In genomic region chr7:75993689-75994387, GRCh38 we compare ENCODE assay signal across 8 cellular contexts. TPM values are rescaled to one million over a fixed set of nuclear protein-coding genes. Genes with fewer than 3 reads are reported as not detected.
DNase-seq lines count a peak whose midpoint lies in the region; FAIRE-seq and TF ChIP-seq lines count a peak whose summit lies in the region.

No MANE protein-coding gene starts in this region.

- DNase-seq in DMS79 treated with DMSO at 0.1 percent for 48 hours (lab: John Stamatoyannopoulos, UW) = peak; percentile 13
- no peak for DNase-seq in DMS79 (lab: John Stamatoyannopoulos, UW)
- peak; percentile 51 to 59 for DNase-seq in HAP-1 (ENCODE audit: low spot score in 2 of 2)
- peak; percentile 58 for DNase-seq in NCI-H69 (lab: John Stamatoyannopoulos, UW)
- peak; percentile 22 for DNase-seq in astrocyte (ENCODE audit: low read depth)
- DNase-seq in left ventricle myocardium inferior = peak; percentile 78
- DNase-seq in trophoblast cell = peak; percentile 53 to 66
- DNase-seq in NCI-H2107 treated with DMSO at 0.1 percent for 48 hours (lab: John Stamatoyannopoulos, UW; ENCODE audit: unreplicated experiment) = no peak

- no peaks in the 10 kb centered on the region for H3K9me3 Mint-ChIP-seq in astrocyte (ENCODE audit: unreplicated experiment)

- peak overlapping the region; percentile 98 for H3K4me2 ChIP-seq in astrocyte (ENCODE audit: low read length)
- H3K4me2 ChIP-seq in trophoblast cell (ENCODE audit: low read length) = peak overlapping the region; percentile 99

- TF ChIP-seq CTCF in astrocyte (IDR thresholded peaks at IDR 0.05; ENCODE audit: insufficient read depth, low read depth, low read length) (no peak), left ventricle myocardium inferior (IDR thresholded peaks at IDR 0.05; ENCODE audit: borderline replicate concordance) (no peak)

- H3K18ac ChIP-seq in trophoblast cell (ENCODE audit: low read length) = peak overlapping the region; percentile 82

- peaks cover 10% of the 10 kb centered on the region for H3K79me1 ChIP-seq in trophoblast cell (ENCODE audit: low read length)

- peak overlapping the region; percentile 51 for H2BK12ac ChIP-seq in trophoblast cell (ENCODE audit: low read length)

- no peaks in the 10 kb centered on the region for H3K27me3 Mint-ChIP-seq in astrocyte (ENCODE audit: low read depth, unreplicated experiment)

- H3K9ac ChIP-seq in astrocyte (ENCODE audit: low read length) (peak overlapping the region; percentile 77), trophoblast cell (ENCODE audit: low read length) (peak overlapping the region; percentile 72)

- H4K12ac ChIP-seq in trophoblast cell (ENCODE audit: low read depth, low read length) = peak overlapping the region; percentile 79

- no CpG with 5 or more reads among the region's 40 CpGs for WGBS in trophoblast cell (ENCODE audit: extremely low coverage, insufficient coverage, insufficient read length)

- intact Hi-C loops in left ventricle myocardium inferior (cut with micrococcal nuclease) = no loop called here

- peaks cover 7% of the 10 kb centered on the region for H3K4me1 ChIP-seq in HAP-1
- peaks cover 16% of the 10 kb centered on the region for H3K4me1 ChIP-seq in astrocyte (ENCODE audit: insufficient read depth, low read length)
- peaks cover 64% of the 10 kb centered on the region for H3K4me1 ChIP-seq in left ventricle myocardium inferior
- peaks cover 20 to 23% of the 10 kb centered on the region in 2 experiments for H3K4me1 ChIP-seq in trophoblast cell (ENCODE audit: control insufficient read depth in 1 of 2, insufficient read depth in 2 of 2, low read length in 2 of 2)

- peak overlapping the region; percentile 35 for H3K4ac ChIP-seq in trophoblast cell (ENCODE audit: low read depth, low read length)

- no peaks in the 10 kb centered on the region for H3K79me2 ChIP-seq in astrocyte (ENCODE audit: insufficient read depth, low read length)
- H3K79me2 ChIP-seq in trophoblast cell (ENCODE audit: control insufficient read depth, insufficient read depth, low read length, poor library complexity) = peaks cover 3% of the 10 kb centered on the region

- H3K27me3 ChIP-seq in HAP-1 (ENCODE audit: low read depth) (no peaks in the 10 kb centered on the region), astrocyte (ENCODE audit: insufficient read depth, low read length) (no peaks in the 10 kb centered on the region), left ventricle myocardium inferior (ENCODE audit: low read depth) (no peaks in the 10 kb centered on the region), trophoblast cell (ENCODE audit: insufficient read depth, low read length) (no peaks in the 10 kb centered on the region)

- peak overlapping the region; percentile 69 for H2BK5ac ChIP-seq in trophoblast cell (ENCODE audit: low read depth, low read length, poor library complexity)

- H3K4me3 Mint-ChIP-seq in astrocyte (ENCODE audit: unreplicated experiment) = peak overlapping the region; percentile 82

- no peak overlapping the region for H3K23ac ChIP-seq in trophoblast cell (ENCODE audit: low read length)

- H3K27ac ChIP-seq in astrocyte (ENCODE audit: low read depth, low read length) (peak overlapping the region; percentile 52), left ventricle myocardium inferior (replicated peaks) (peak overlapping the region; percentile 99), trophoblast cell (ENCODE audit: low read depth, low read length) (peak overlapping the region; percentile 72)

- H4K91ac ChIP-seq in trophoblast cell (ENCODE audit: low read depth, low read length) = peak overlapping the region; percentile 82

- no peaks in the 10 kb centered on the region for H3K9me3 ChIP-seq in HAP-1
- no peaks in the 10 kb centered on the region for H3K9me3 ChIP-seq in astrocyte (ENCODE audit: insufficient read depth, low read depth, low read length)
- no peaks in the 10 kb centered on the region for H3K9me3 ChIP-seq in left ventricle myocardium inferior (replicated peaks)
- peaks cover 5% of the 10 kb centered on the region for H3K9me3 ChIP-seq in trophoblast cell (ENCODE audit: insufficient read depth, low read depth, low read length)

- peaks cover 22% of the 10 kb centered on the region for H3K36me3 Mint-ChIP-seq in astrocyte (ENCODE audit: low read depth, unreplicated experiment)

- H3K4me3 ChIP-seq in HAP-1 (peak overlapping the region; percentile 70), astrocyte (ENCODE audit: insufficient read depth, low read depth, low read length) (peak overlapping the region; percentile 74), left ventricle myocardium inferior (peak overlapping the region; percentile 99), trophoblast cell (ENCODE audit: low read depth, low read length) (peak overlapping the region; percentile 91)

- peak overlapping the region; percentile 82 for H4K8ac ChIP-seq in trophoblast cell (ENCODE audit: low read depth, low read length)

- H2AK5ac ChIP-seq in trophoblast cell (ENCODE audit: low read length) = peak overlapping the region; percentile 75

- peaks cover 9% of the 10 kb centered on the region for H3K4me1 Mint-ChIP-seq in astrocyte (ENCODE audit: low read depth, unreplicated experiment)

- FAIRE-seq in astrocyte (lab: Jason Lieb, UNC) = no peak

- peak overlapping the region; percentile 30 for H2BK120ac ChIP-seq in trophoblast cell (ENCODE audit: insufficient read depth, low read length, poor library complexity)

- H2AFZ ChIP-seq in astrocyte (ENCODE audit: low read depth, low read length) (peak overlapping the region; percentile 53), trophoblast cell (ENCODE audit: insufficient read depth, low read length, poor library complexity) (peak overlapping the region; percentile 95)

- no peak overlapping the region for H3K27ac Mint-ChIP-seq in astrocyte (ENCODE audit: unreplicated experiment)

- in situ Hi-C loops in HAP-1 (cut with MboI; ENCODE audit: low sequenced_read_pairs) = no loop called here

- peaks cover 9% of the 10 kb centered on the region for H4K20me1 ChIP-seq in astrocyte (ENCODE audit: insufficient read depth, low read length)

- peak overlapping the region; percentile 80 for H3K14ac ChIP-seq in trophoblast cell (ENCODE audit: low read length)

- H3K36me3 ChIP-seq in HAP-1 (replicated peaks) (peaks cover 4% of the 10 kb centered on the region), astrocyte (ENCODE audit: insufficient read depth, low read length) (peaks cover 7% of the 10 kb centered on the region), left ventricle myocardium inferior (peaks cover 4% of the 10 kb centered on the region), trophoblast cell (ENCODE audit: control insufficient read depth in 1 of 2, insufficient read depth in 2 of 2, low read length in 2 of 2) (peaks cover 8 to 13% of the 10 kb centered on the region in 2 experiments)

RNA-seq across cellular contexts. Expression of gene TMEM120A, which starts 0.6 kb away (rescaled TPM):
- 32.3 and 34.2 TPM in 2 replicates for total RNA-seq in astrocyte
- total RNA-seq in left ventricle myocardium inferior = 163 TPM
- polyA plus RNA-seq in trophoblast cell (2013) = 25.3 and 26.7 TPM in 2 replicates

RNA-seq across cellular contexts. Expression of gene STYXL1, which starts 54.0 kb away (rescaled TPM):
- total RNA-seq in astrocyte (45.3 and 46.2 TPM in 2 replicates), left ventricle myocardium inferior (22.2 TPM)
- 36.7 and 42.0 TPM in 2 replicates for polyA plus RNA-seq in trophoblast cell (2013)

RNA-seq across cellular contexts. Expression of gene MDH2, which starts 54.1 kb away (rescaled TPM):
- total RNA-seq in astrocyte (193 and 202 TPM in 2 replicates), left ventricle myocardium inferior (507 TPM)
- 208 and 212 TPM in 2 replicates for polyA plus RNA-seq in trophoblast cell (2013)

Comparison
In these comparisons a context has a peak if more than half of its experiments do, and no peak if none do; other contexts are left out.
1. DNase-seq: peak in DMS79 treated with DMSO at 0.1 percent for 48 hours (single experiment), HAP-1 (2 of 2), NCI-H69 (single experiment), astrocyte (single experiment), left ventricle myocardium inferior (single experiment) and trophoblast cell (2 of 2); none in DMS79 (single experiment) and NCI-H2107 treated with DMSO at 0.1 percent for 48 hours (single experiment).
2. Peak in every context shown above with its lines, with median percentiles within 50 percentile points of each other: H3K4me3 ChIP-seq and H3K27ac ChIP-seq.